In genomic region chr6:166046232-166046631, GRCh38 we compare ENCODE assay signal across 16 cellular contexts.
DNase-seq lines count a peak whose midpoint lies in the region; ATAC-seq and TF ChIP-seq lines count a peak whose summit lies in the region.
"Had no signal": no experiment of that assay in that cellular context is flagged by ENCODE, and none has a peak within 500 bp of the region (broad histone marks: within the 10 kb centered on the region; RNA-seq: fewer than 3 reads in every experiment).

No MANE protein-coding gene starts in this region.

- H3K9me3 Mint-ChIP-seq in endodermal cell = no peaks in the 10 kb centered on the region
- H3K9me3 Mint-ChIP-seq: activated naive CD8-positive, alpha-beta T cell treated with anti-CD3 and anti-CD28 coated beads, Interleukin-2, amount 10 ng/mL, durations not matched to agents 7 days and 5 days had no signal

- no peak overlapping the region for H3K9ac ChIP-seq in endodermal cell (ENCODE audit: extremely low read depth, low read length, poor library complexity, severe bottlenecking)

- DNase-seq in AG04450 (ENCODE audit: low read depth, low spot score) (peak; percentile 95), LHCN-M2 (ENCODE audit: low read depth) (peak; percentile 78), endodermal cell (no peak), mucosa of descending colon (no peak), ecto neural progenitor cell (ENCODE audit: low spot score) (no peak), COLO668 (lab: John Stamatoyannopoulos, UW; ENCODE audit: unreplicated experiment) (no peak)
- DNase-seq: activated naive CD8-positive, alpha-beta T cell treated with anti-CD3 and anti-CD28 coated beads, Interleukin-2, amount 10 ng/mL, durations not matched to agents 7 days and 5 days; KG1; naive B cell; Peyer's patch; stimulated activated CD4-positive, alpha-beta T cell treated with anti-CD3 and anti-CD28 coated beads, Interleukin-12 subunit alpha, Interleukin-12 subunit beta, amount 100 ng/mL, for 4 hours; T1000; uterus had no signal

- CTCF ChIA-PET in AG04450 (lab: Charles Lee) = interaction anchor here (1.1 to 2.1 kb wide), 3 partner anchors 14 to 59 kb away, joined by 3 to 7 read pairs (median 4); no protein-coding TSS in a partner anchor

- peaks cover 2% of the 10 kb centered on the region; the same call in 1 of the 2 replicates for H3K9me3 ChIP-seq in AG04450 (ENCODE audit: control insufficient read depth, insufficient read depth, low read length)
- no peaks in the 10 kb centered on the region for H3K9me3 ChIP-seq in endodermal cell (ENCODE audit: control insufficient read depth, low read length)
- H3K9me3 ChIP-seq in mucosa of descending colon = no peaks in the 10 kb centered on the region
- H3K9me3 ChIP-seq: Peyer's patch, uterus had no signal

- H3K36me3 Mint-ChIP-seq in endodermal cell (ENCODE audit: low read depth) = no peaks in the 10 kb centered on the region
- H3K36me3 Mint-ChIP-seq: activated naive CD8-positive, alpha-beta T cell treated with anti-CD3 and anti-CD28 coated beads, Interleukin-2, amount 10 ng/mL, durations not matched to agents 7 days and 5 days; naive B cell had no signal

- TF ChIP-seq CTCF in AG04450 (IDR thresholded peaks at IDR 0.05; ENCODE audit: low read depth, low read length) (no peak), endodermal cell (conservative IDR thresholded peaks at IDR 0.05) (no peak), mucosa of descending colon (IDR thresholded peaks at IDR 0.05) (no peak)

- WGBS in endodermal cell (ENCODE audit: insufficient coverage in 1 of 2, insufficient read length in 1 of 2), 2 experiments = 79 to 86% methylated on average over 2 of the region's 2 CpGs

- peaks cover 7% of the 10 kb centered on the region for H3K4me1 Mint-ChIP-seq in endodermal cell
- H3K4me1 Mint-ChIP-seq: activated naive CD8-positive, alpha-beta T cell treated with anti-CD3 and anti-CD28 coated beads, Interleukin-2, amount 10 ng/mL, durations not matched to agents 7 days and 5 days; naive B cell had no signal

- H3K27me3 Mint-ChIP-seq in endodermal cell (ENCODE audit: insufficient read depth) = no peaks in the 10 kb centered on the region
- H3K27me3 Mint-ChIP-seq: activated naive CD8-positive, alpha-beta T cell treated with anti-CD3 and anti-CD28 coated beads, Interleukin-2, amount 10 ng/mL, durations not matched to agents 7 days and 5 days had no signal

- intact Hi-C loops in mucosa of descending colon (cut with DNase I, micrococcal nuclease) = no loop called here

- no peak overlapping the region for H3K27ac Mint-ChIP-seq in endodermal cell
- H3K27ac Mint-ChIP-seq: activated naive CD8-positive, alpha-beta T cell treated with anti-CD3 and anti-CD28 coated beads, Interleukin-2, amount 10 ng/mL, durations not matched to agents 7 days and 5 days; naive B cell had no signal

- peak overlapping the region; percentile 85 for H3K27ac ChIP-seq in AG04450 (ENCODE audit: low read depth, low read length)
- H3K27ac ChIP-seq in endodermal cell (ENCODE audit: low read depth, low read length) = peak overlapping the region; percentile 3
- H3K27ac ChIP-seq: Peyer's patch, uterus had no signal

- POLR2A ChIA-PET in AG04450 (lab: Yijun Ruan, JAX) = interaction anchor here (0.5 to 2.1 kb wide), 10 partner anchors 10 to 61 kb away, joined by 3 to 13 read pairs (median 6); no protein-coding TSS in a partner anchor

- no peaks in the 10 kb centered on the region for H3K27me3 ChIP-seq in AG04450 (ENCODE audit: control insufficient read depth, insufficient read depth, low read length)
- no peaks in the 10 kb centered on the region for H3K27me3 ChIP-seq in endodermal cell (ENCODE audit: control insufficient read depth, insufficient read depth, low read length, poor library complexity, severe bottlenecking)
- H3K27me3 ChIP-seq: Peyer's patch, uterus had no signal

- H3K4me1 ChIP-seq in endodermal cell (ENCODE audit: control insufficient read depth, insufficient read depth, low read length) (peaks cover 8% of the 10 kb centered on the region), mucosa of descending colon (ENCODE audit: low read depth) (no peaks in the 10 kb centered on the region)
- H3K4me1 ChIP-seq: Peyer's patch, uterus had no signal

- ATAC-seq in mucosa of descending colon (peak; percentile 51), GM18868 (IDR thresholded peaks at IDR 0.05; ENCODE audit: unreplicated experiment) (no peak), HG02981 (IDR thresholded peaks at IDR 0.05; ENCODE audit: unreplicated experiment) (no peak)
- ATAC-seq: HCT116 had no signal

- H3K4me3 Mint-ChIP-seq in endodermal cell = no peak overlapping the region
- H3K4me3 Mint-ChIP-seq: activated naive CD8-positive, alpha-beta T cell treated with anti-CD3 and anti-CD28 coated beads, Interleukin-2, amount 10 ng/mL, durations not matched to agents 7 days and 5 days; naive B cell had no signal

- H3K4me3 ChIP-seq in AG04450 (ENCODE audit: low read depth, low read length) = no peak overlapping the region
- H3K4me3 ChIP-seq in endodermal cell (ENCODE audit: low read length) = no peak overlapping the region
- no peak overlapping the region for H3K4me3 ChIP-seq in mucosa of descending colon
- H3K4me3 ChIP-seq: Peyer's patch, uterus had no signal

- no peaks in the 10 kb centered on the region for H3K36me3 ChIP-seq in endodermal cell (ENCODE audit: control insufficient read depth, insufficient read depth, low read length)
- H3K36me3 ChIP-seq in mucosa of descending colon (ENCODE audit: low read depth) = no peaks in the 10 kb centered on the region
- H3K36me3 ChIP-seq: Peyer's patch, uterus had no signal

Comparison
In these comparisons a context has a peak if more than half of its experiments do, and no peak if none do; other contexts are left out.
1. DNase-seq: peak in AG04450 (single experiment) and LHCN-M2 (single experiment); none in endodermal cell (single experiment), mucosa of descending colon (0 of 3), ecto neural progenitor cell (single experiment) and COLO668 (single experiment).